In the genomic region with DNA sequence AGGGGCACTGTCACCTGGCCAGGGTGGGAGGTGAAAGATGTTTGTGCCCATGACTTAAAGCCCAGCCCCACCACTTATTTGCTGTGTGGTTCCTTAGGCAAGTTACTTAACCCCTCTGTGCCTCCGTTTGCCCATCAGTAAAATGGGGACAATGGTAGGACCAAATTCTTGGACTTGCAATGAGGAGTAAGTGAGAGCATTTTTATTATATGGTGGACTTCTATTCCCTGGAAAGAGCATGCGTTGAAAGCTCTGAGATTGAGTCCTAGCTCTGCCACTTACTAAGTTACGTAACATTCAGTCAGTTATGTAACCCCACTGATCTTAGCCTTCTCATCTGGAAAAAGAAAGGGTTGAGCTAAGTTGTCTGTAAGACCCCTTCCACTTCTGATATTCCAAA, we compare ENCODE assay signal across 1 cellular context.
TF ChIP-seq lines count a peak whose summit lies in the region.

No MANE protein-coding gene starts in this region.

TF ChIP-seq in K562, 482 proteins besides CTCF, POLR2A, EP300 and RAD21 (continued from another document):
- TF ChIP-seq, protein P1, sequence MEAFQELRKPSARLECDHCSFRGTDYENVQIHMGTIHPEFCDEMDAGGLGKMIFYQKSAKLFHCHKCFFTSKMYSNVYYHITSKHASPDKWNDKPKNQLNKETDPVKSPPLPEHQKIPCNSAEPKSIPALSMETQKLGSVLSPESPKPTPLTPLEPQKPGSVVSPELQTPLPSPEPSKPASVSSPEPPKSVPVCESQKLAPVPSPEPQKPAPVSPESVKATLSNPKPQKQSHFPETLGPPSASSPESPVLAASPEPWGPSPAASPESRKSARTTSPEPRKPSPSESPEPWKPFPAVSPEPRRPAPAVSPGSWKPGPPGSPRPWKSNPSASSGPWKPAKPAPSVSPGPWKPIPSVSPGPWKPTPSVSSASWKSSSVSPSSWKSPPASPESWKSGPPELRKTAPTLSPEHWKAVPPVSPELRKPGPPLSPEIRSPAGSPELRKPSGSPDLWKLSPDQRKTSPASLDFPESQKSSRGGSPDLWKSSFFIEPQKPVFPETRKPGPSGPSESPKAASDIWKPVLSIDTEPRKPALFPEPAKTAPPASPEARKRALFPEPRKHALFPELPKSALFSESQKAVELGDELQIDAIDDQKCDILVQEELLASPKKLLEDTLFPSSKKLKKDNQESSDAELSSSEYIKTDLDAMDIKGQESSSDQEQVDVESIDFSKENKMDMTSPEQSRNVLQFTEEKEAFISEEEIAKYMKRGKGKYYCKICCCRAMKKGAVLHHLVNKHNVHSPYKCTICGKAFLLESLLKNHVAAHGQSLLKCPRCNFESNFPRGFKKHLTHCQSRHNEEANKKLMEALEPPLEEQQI (IDR thresholded peaks at IDR 0.05): no peak
- TF ChIP-seq, protein P2, sequence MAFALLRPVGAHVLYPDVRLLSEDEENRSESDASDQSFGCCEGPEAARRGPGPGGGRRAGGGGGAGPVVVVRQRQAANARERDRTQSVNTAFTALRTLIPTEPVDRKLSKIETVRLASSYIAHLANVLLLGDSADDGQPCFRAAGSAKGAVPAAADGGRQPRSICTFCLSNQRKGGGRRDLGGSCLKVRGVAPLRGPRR (CRISPR knock-in tag; IDR thresholded peaks at IDR 0.05): no peak
- no peak for TF ChIP-seq ZNF274 (IDR thresholded peaks at IDR 0.05; ENCODE audit: borderline replicate concordance, low read depth, low read length)
- no peak for TF ChIP-seq ZNF586 (CRISPR knock-in tag; conservative IDR thresholded peaks at IDR 0.05)
- TF ChIP-seq SMAD1 (IDR thresholded peaks at IDR 0.05; ENCODE audit: low read depth, low read length, partially characterized antibody): no peak
- no peak for TF ChIP-seq NFIX (CRISPR knock-in tag; IDR thresholded peaks at IDR 0.05; ENCODE audit: low read depth)
